26 cellular contexts compared by ENCODE assay signal in genomic region chr1:207803678-207804077, GRCh38. TPM values are rescaled to one million over a fixed set of nuclear protein-coding genes. Genes with fewer than 3 reads are reported as not detected.
DNase-seq lines count a peak whose midpoint lies in the region; ATAC-seq and TF ChIP-seq lines count a peak whose summit lies in the region.
"Had no signal": no experiment of that assay in that cellular context is flagged by ENCODE, and none has a peak within 500 bp of the region (broad histone marks: within the 10 kb centered on the region; RNA-seq: fewer than 3 reads in every experiment).

No MANE protein-coding gene starts in this region.

- peaks cover 99% of the 10 kb centered on the region for H3K36me3 Mint-ChIP-seq in MCF 10A (ENCODE audit: insufficient read depth, unreplicated experiment)

- TF ChIP-seq POLR2A in stomach (IDR thresholded peaks at IDR 0.05), result no peak

- BruUV-seq in MCF 10A (replicated peaks; lab: Mats Ljungman, UMichigan), result no TSS peak
- no TSS peak for BruUV-seq in mammary epithelial cell (replicated peaks; lab: Mats Ljungman, UMichigan)

- H3K36me3 ChIP-seq in mammary epithelial cell (ENCODE audit: insufficient read depth, low read length) (no peaks in the 10 kb centered on the region), ascending aorta (peaks cover 80 to 81% of the 10 kb centered on the region in 2 donors), lower lobe of right lung (peaks cover 94% of the 10 kb centered on the region), stomach (peaks cover 72 to 87% (median 86%) of the 10 kb centered on the region in 4 donors)

- H3K27ac ChIP-seq in mammary epithelial cell (ENCODE audit: insufficient read depth, low read depth, low read length) (no peak overlapping the region), ascending aorta (peak overlapping the region; percentile 92 to 98), lower lobe of right lung (peak overlapping the region; percentile 72), stomach (peak overlapping the region; percentile 7 to 98 (median 97))
- H3K27ac ChIP-seq: BLaER1 treated with 17β-estradiol and CSF1 and Interleukin-3, amounts not matched to agents 10 nM and 100 nM; GM23248; SK-N-MC had no signal

- no peak for ATAC-seq in lower lobe of right lung
- ATAC-seq in HG03432 (IDR thresholded peaks at IDR 0.05; ENCODE audit: unreplicated experiment), result no peak
- ATAC-seq: activated T-helper 17 cell treated with anti-CD3 and anti-CD28 coated beads, Interleukin-2, amount 50 U/mL, for 72 hours; K562; stimulated activated memory B cell treated with anti-CD40 and anti-IgM and Interleukin-4, amounts not matched to agents 10 μg/mL and 1 μg/mL and 100 μg/mL, for 72 hours; T-helper 17 cell had no signal

- DNase-seq in MCF 10A (ENCODE audit: unreplicated experiment) (no peak), mammary epithelial cell (no peak), ascending aorta (ENCODE audit: low spot score in 2 of 2) (no peak), lower lobe of right lung (no peak), stomach (no peak), NCI-H774 (lab: John Stamatoyannopoulos, UW) (no peak), NCI-H2107 treated with DMSO at 0.1 percent for 48 hours (lab: John Stamatoyannopoulos, UW; ENCODE audit: unreplicated experiment) (no peak)
- DNase-seq: activated CD4-positive, alpha-beta T cell treated with anti-CD3 and anti-CD28 coated beads, Interleukin-2, amount 50 U/mL, for 1 hour; activated naive CD8-positive, alpha-beta T cell treated with anti-CD3 and anti-CD28 coated beads, Interleukin-2, amount 10 ng/mL, durations not matched to agents 7 days and 5 days; Caco-2; cerebellar nuclear complex; DMS79 treated with DMSO at 0.1 percent for 48 hours; GM23248; NCI-H1436; NCI-H2171; NCI-H524 treated with DMSO at 0.1 percent for 48 hours; nucleus accumbens; spleen; stimulated activated CD4-positive, alpha-beta T cell treated with anti-CD3 and anti-CD28 coated beads, Interleukin-2, amount 100 ng/mL, for 48 hours; T-helper 17 cell had no signal

- TF ChIP-seq EP300 in stomach (IDR thresholded peaks at IDR 0.05), result no peak

- dilution Hi-C loops in mammary epithelial cell (cut with HindIII; ENCODE audit: low sequenced_read_pairs), result loop anchor here (5.0 kb wide), 1 partner anchor 51 kb away; the partner anchor contains the start of gene CD46

- POLR2A ChIA-PET in MCF 10A (lab: Yijun Ruan, JAX), result interaction anchor here (0.6 to 5.5 kb wide), 8 partner anchors 13 to 68 kb away, joined by 3 to 57 read pairs (median 4); partner anchors contain the start of gene CD46

- no peaks in the 10 kb centered on the region for H3K27me3 Mint-ChIP-seq in MCF 10A (ENCODE audit: insufficient read depth, unreplicated experiment)
- H3K27me3 Mint-ChIP-seq: activated naive CD8-positive, alpha-beta T cell treated with anti-CD3 and anti-CD28 coated beads, Interleukin-2, amount 10 ng/mL, durations not matched to agents 7 days and 5 days; activated T-helper 17 cell treated with anti-CD3 and anti-CD28 coated beads, Interleukin-2, amount 50 U/mL, for 72 hours; stimulated activated memory B cell treated with anti-CD40 and anti-IgM and Interleukin-4, amounts not matched to agents 10 μg/mL and 1 μg/mL and 100 μg/mL, for 72 hours; T-helper 17 cell had no signal

- H3K27me3 ChIP-seq in mammary epithelial cell (ENCODE audit: insufficient read depth, low read length) (no peaks in the 10 kb centered on the region), ascending aorta (no peaks in the 10 kb centered on the region), lower lobe of right lung (ENCODE audit: low read depth) (no peaks in the 10 kb centered on the region), stomach (no peaks in the 10 kb centered on the region)
- H3K27me3 ChIP-seq: BLaER1 treated with 17β-estradiol and CSF1 and Interleukin-3, amounts not matched to agents 10 nM and 100 nM; spleen had no signal

- intact Hi-C loops in MCF 10A (cut with micrococcal nuclease) (loop anchor here (2.0 kb wide), 1 partner anchor 19 kb away; no protein-coding TSS in a partner anchor), mammary epithelial cell (cut with micrococcal nuclease) (no loop called here), ascending aorta (cut with DNase I) (loop anchor here (10.0 kb wide), 1 partner anchor 1299 kb away; the partner anchor contains the start of gene RASSF5), lower lobe of right lung (cut with DNase I) (no loop called here), stomach (cut with DNase I; ENCODE audit: low total_unique reads) (no loop called here)

- peak overlapping the region; percentile 25 for H3K27ac Mint-ChIP-seq in MCF 10A (ENCODE audit: low read depth, unreplicated experiment)
- H3K27ac Mint-ChIP-seq: activated naive CD8-positive, alpha-beta T cell treated with anti-CD3 and anti-CD28 coated beads, Interleukin-2, amount 10 ng/mL, durations not matched to agents 7 days and 5 days; activated T-helper 17 cell treated with anti-CD3 and anti-CD28 coated beads, Interleukin-2, amount 50 U/mL, for 72 hours; stimulated activated memory B cell treated with anti-CD40 and anti-IgM and Interleukin-4, amounts not matched to agents 10 μg/mL and 1 μg/mL and 100 μg/mL, for 72 hours; T-helper 17 cell had no signal

- peaks cover 37% of the 10 kb centered on the region for H3K4me1 Mint-ChIP-seq in MCF 10A (ENCODE audit: insufficient read depth, unreplicated experiment)

- H3K4me1 ChIP-seq in mammary epithelial cell (ENCODE audit: insufficient read depth, low read length) (peaks cover 40% of the 10 kb centered on the region), ascending aorta (peaks cover 26 to 45% of the 10 kb centered on the region in 2 donors), lower lobe of right lung (peaks cover 81% of the 10 kb centered on the region), stomach (peaks cover 49 to 93% (median 67%) of the 10 kb centered on the region in 4 donors)
- H3K4me1 ChIP-seq: Caco-2 had no signal

- H3K9me3 Mint-ChIP-seq in MCF 10A (ENCODE audit: unreplicated experiment), result no peaks in the 10 kb centered on the region
- H3K9me3 Mint-ChIP-seq: activated naive CD8-positive, alpha-beta T cell treated with anti-CD3 and anti-CD28 coated beads, Interleukin-2, amount 10 ng/mL, durations not matched to agents 7 days and 5 days; activated T-helper 17 cell treated with anti-CD3 and anti-CD28 coated beads, Interleukin-2, amount 50 U/mL, for 72 hours; stimulated activated memory B cell treated with anti-CD40 and anti-IgM and Interleukin-4, amounts not matched to agents 10 μg/mL and 1 μg/mL and 100 μg/mL, for 72 hours had no signal

- no peak overlapping the region for H3K9ac ChIP-seq in mammary epithelial cell (ENCODE audit: insufficient read depth, low read length)
- H3K9ac ChIP-seq: BLaER1 treated with 17β-estradiol and CSF1 and Interleukin-3, amounts not matched to agents 10 nM and 100 nM; GM23248 had no signal

- no peaks in the 10 kb centered on the region for H4K20me1 ChIP-seq in mammary epithelial cell (ENCODE audit: insufficient read depth, low read length)

- H3K79me2 ChIP-seq in mammary epithelial cell (ENCODE audit: insufficient read depth, low read length), result peaks cover 13% of the 10 kb centered on the region

- CTCF ChIA-PET in MCF 10A (lab: Yijun Ruan, JAX), result interaction anchor here (0.6 to 1.1 kb wide), 3 partner anchors 19 to 105 kb away, joined by 3 to 5 read pairs (median 3); no protein-coding TSS in a partner anchor
- CTCF ChIA-PET in mammary epithelial cell (lab: Charles Lee; ENCODE audit: low non-redundant PET), result no interaction called here

- 86% methylated on average over 7 of the region's 9 CpGs for WGBS in mammary epithelial cell (ENCODE audit: low coverage, missing lambda C conversion rate)
- 58 to 79% (median 74%) methylated on average over 9 of the region's 9 CpGs for WGBS in stomach, 5 donors

- no peak overlapping the region for H3K4me3 ChIP-seq in mammary epithelial cell (replicated peaks in 1 of 3; ENCODE audit: insufficient read depth in 1 of 3, low read depth in 2 of 3, low read length in 3 of 3)
- H3K4me3 ChIP-seq in ascending aorta, result no peak overlapping the region
- H3K4me3 ChIP-seq in lower lobe of right lung, result no peak overlapping the region
- H3K4me3 ChIP-seq in stomach, result no peak overlapping the region
- H3K4me3 ChIP-seq: BLaER1 treated with 17β-estradiol and CSF1 and Interleukin-3, amounts not matched to agents 10 nM and 100 nM; GM23248; K562; SK-N-MC; spleen had no signal

- H3K4me3 Mint-ChIP-seq in MCF 10A (ENCODE audit: unreplicated experiment), result no peak overlapping the region
- H3K4me3 Mint-ChIP-seq: activated naive CD8-positive, alpha-beta T cell treated with anti-CD3 and anti-CD28 coated beads, Interleukin-2, amount 10 ng/mL, durations not matched to agents 7 days and 5 days; activated T-helper 17 cell treated with anti-CD3 and anti-CD28 coated beads, Interleukin-2, amount 50 U/mL, for 72 hours; stimulated activated memory B cell treated with anti-CD40 and anti-IgM and Interleukin-4, amounts not matched to agents 10 μg/mL and 1 μg/mL and 100 μg/mL, for 72 hours; T-helper 17 cell had no signal

- H3K9me3 ChIP-seq in mammary epithelial cell (replicated peaks; ENCODE audit: insufficient read depth, low read length) (no peaks in the 10 kb centered on the region), ascending aorta (no peaks in the 10 kb centered on the region), lower lobe of right lung (no peaks in the 10 kb centered on the region), stomach (no peaks in the 10 kb centered on the region)
- H3K9me3 ChIP-seq: BLaER1 treated with 17β-estradiol and CSF1 and Interleukin-3, amounts not matched to agents 10 nM and 100 nM; Caco-2; spleen had no signal

- TF ChIP-seq CTCF in MCF 10A (IDR thresholded peaks at IDR 0.05; ENCODE audit: unreplicated experiment) (no peak), mammary epithelial cell (conservative IDR thresholded peaks at IDR 0.05 in 1 of 2, IDR thresholded peaks at IDR 0.05 in 1 of 2; ENCODE audit: extremely low read depth in 1 of 2, insufficient read depth in 1 of 2, low read depth in 1 of 2, low read length in 2 of 2) (no peak), ascending aorta (IDR thresholded peaks at IDR 0.05) (no peak), lower lobe of right lung (IDR thresholded peaks at IDR 0.05) (no peak), stomach (IDR thresholded peaks at IDR 0.05) (no peak)

- no peak overlapping the region for H2AFZ ChIP-seq in mammary epithelial cell (ENCODE audit: low read depth, low read length)
- H2AFZ ChIP-seq: GM23248 had no signal

- no peak overlapping the region for H3K4me2 ChIP-seq in mammary epithelial cell (ENCODE audit: insufficient read depth, low read depth, low read length)
- H3K4me2 ChIP-seq: BLaER1 treated with 17β-estradiol and CSF1 and Interleukin-3, amounts not matched to agents 10 nM and 100 nM had no signal

- in situ Hi-C loops in mammary epithelial cell (cut with MboI; ENCODE audit: low sequenced_read_pairs in 2 of 2), result no loop called here

RNA-seq across cellular contexts. Expression of gene CD46, which starts 51.8 kb away (rescaled TPM):
- total RNA-seq in MCF 10A (2022) (181 and 184 TPM in 2 replicates), mammary epithelial cell (100 to 1,000 TPM; 158 to 159 TPM), ascending aorta (64.5 TPM), lower lobe of right lung (302 TPM), stomach (100 to 1,000 TPM in 3 of 5 donors, 10 to 100 TPM in 2; 31.5 to 424 (median 102) TPM)
- polyA plus RNA-seq in mammary epithelial cell (85.1 TPM), stomach (100 to 1,000 TPM in 1 of 3 donors, 10 to 100 TPM in 2; 25.2 to 104 (median 69.3) TPM)
- 71.8 TPM for polyA minus RNA-seq in mammary epithelial cell

Comparison
In these comparisons a context has a peak if more than half of its experiments do, and no peak if none do; other contexts are left out.
1. intact Hi-C loops: an anchor here in MCF 10A (2.0 kb wide) and ascending aorta (10.0 kb wide); none called in mammary epithelial cell, lower lobe of right lung and stomach.